Comparison of ENCODE assay signal across 1 cellular context in genomic region chr12:50971946-50972345, GRCh38.
A peak's percentile ranks its signal among the peaks of the same experiment; 100 is the strongest.
TF ChIP-seq lines count a peak whose summit lies in the region.

No MANE protein-coding gene starts in this region.

TF ChIP-seq in IMR-90, 13 proteins besides CTCF, POLR2A, EP300 and RAD21:
- TF ChIP-seq SMC3 (IDR thresholded peaks at IDR 0.05; ENCODE audit: low read depth, low read length) (no peak), CEBPB (IDR thresholded peaks at IDR 0.05; ENCODE audit: low read depth, low read length) (peak; percentile 58)
- TF ChIP-seq, protein P1, sequence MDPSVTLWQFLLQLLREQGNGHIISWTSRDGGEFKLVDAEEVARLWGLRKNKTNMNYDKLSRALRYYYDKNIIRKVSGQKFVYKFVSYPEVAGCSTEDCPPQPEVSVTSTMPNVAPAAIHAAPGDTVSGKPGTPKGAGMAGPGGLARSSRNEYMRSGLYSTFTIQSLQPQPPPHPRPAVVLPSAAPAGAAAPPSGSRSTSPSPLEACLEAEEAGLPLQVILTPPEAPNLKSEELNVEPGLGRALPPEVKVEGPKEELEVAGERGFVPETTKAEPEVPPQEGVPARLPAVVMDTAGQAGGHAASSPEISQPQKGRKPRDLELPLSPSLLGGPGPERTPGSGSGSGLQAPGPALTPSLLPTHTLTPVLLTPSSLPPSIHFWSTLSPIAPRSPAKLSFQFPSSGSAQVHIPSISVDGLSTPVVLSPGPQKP (IDR thresholded peaks at IDR 0.05; ENCODE audit: borderline replicate concordance, low read depth, low read length): no peak
TF ChIP-seq in IMR-90: peak in this region for 1.
